1 cellular context compared by ENCODE assay signal in the genomic region with DNA sequence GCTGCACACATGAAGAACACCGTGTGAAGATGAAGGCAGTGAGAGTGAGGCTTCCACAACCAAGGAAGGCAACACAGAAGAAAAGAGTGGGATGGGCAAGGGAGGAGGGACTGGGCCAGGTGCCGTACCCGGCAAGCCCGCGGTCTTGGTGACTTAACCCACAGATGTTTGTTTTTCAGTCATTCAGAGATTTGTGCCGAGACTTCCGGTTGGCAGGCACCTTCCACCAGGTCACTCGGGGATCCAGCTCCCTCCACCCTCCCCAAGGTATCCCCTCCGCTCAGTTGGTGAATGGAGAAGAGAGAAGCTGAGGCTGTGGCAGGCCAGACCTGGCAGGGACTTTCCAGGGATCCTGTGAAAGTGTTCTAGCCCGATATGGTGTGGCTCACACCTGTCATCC.
TF ChIP-seq lines count a peak whose summit lies in the region.

No MANE protein-coding gene starts in this region.

TF ChIP-seq in GM12878, 131 proteins besides CTCF, POLR2A, EP300 and RAD21:
- no peak for TF ChIP-seq YY1 (IDR thresholded peaks at IDR 0.05; ENCODE audit: low read depth, low read length)
- TF ChIP-seq, protein P1, sequence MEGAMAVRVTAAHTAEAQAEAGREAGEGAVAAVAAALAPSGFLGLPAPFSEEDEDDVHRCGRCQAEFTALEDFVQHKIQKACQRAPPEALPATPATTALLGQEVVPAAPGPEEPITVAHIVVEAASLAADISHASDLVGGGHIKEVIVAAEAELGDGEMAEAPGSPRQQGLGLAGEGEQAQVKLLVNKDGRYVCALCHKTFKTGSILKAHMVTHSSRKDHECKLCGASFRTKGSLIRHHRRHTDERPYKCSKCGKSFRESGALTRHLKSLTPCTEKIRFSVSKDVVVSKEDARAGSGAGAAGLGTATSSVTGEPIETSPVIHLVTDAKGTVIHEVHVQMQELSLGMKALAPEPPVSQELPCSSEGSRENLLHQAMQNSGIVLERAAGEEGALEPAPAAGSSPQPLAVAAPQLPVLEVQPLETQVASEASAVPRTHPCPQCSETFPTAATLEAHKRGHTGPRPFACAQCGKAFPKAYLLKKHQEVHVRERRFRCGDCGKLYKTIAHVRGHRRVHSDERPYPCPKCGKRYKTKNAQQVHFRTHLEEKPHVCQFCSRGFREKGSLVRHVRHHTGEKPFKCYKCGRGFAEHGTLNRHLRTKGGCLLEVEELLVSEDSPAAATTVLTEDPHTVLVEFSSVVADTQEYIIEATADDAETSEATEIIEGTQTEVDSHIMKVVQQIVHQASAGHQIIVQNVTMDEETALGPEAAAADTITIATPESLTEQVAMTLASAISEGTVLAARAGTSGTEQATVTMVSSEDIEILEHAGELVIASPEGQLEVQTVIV (IDR thresholded peaks at IDR 0.05; ENCODE audit: borderline replicate concordance, partially characterized antibody), result no peak
- no peak for TF ChIP-seq KLF5 (IDR thresholded peaks at IDR 0.05; ENCODE audit: partially characterized antibody)
- TF ChIP-seq SP1 (IDR thresholded peaks at IDR 0.05; ENCODE audit: low read depth, low read length), result no peak
- TF ChIP-seq, protein P2, sequence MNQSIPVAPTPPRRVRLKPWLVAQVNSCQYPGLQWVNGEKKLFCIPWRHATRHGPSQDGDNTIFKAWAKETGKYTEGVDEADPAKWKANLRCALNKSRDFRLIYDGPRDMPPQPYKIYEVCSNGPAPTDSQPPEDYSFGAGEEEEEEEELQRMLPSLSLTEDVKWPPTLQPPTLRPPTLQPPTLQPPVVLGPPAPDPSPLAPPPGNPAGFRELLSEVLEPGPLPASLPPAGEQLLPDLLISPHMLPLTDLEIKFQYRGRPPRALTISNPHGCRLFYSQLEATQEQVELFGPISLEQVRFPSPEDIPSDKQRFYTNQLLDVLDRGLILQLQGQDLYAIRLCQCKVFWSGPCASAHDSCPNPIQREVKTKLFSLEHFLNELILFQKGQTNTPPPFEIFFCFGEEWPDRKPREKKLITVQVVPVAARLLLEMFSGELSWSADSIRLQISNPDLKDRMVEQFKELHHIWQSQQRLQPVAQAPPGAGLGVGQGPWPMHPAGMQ (IDR thresholded peaks at IDR 0.05; ENCODE audit: borderline replicate concordance), result no peak
- TF ChIP-seq ZNF384 (IDR thresholded peaks at IDR 0.05; ENCODE audit: borderline replicate concordance, low read depth, low read length), result no peak
- TF ChIP-seq, protein P3, sequence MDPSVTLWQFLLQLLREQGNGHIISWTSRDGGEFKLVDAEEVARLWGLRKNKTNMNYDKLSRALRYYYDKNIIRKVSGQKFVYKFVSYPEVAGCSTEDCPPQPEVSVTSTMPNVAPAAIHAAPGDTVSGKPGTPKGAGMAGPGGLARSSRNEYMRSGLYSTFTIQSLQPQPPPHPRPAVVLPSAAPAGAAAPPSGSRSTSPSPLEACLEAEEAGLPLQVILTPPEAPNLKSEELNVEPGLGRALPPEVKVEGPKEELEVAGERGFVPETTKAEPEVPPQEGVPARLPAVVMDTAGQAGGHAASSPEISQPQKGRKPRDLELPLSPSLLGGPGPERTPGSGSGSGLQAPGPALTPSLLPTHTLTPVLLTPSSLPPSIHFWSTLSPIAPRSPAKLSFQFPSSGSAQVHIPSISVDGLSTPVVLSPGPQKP (IDR thresholded peaks at IDR 0.05; ENCODE audit: low read depth, low read length), result no peak
- TF ChIP-seq, protein P4, sequence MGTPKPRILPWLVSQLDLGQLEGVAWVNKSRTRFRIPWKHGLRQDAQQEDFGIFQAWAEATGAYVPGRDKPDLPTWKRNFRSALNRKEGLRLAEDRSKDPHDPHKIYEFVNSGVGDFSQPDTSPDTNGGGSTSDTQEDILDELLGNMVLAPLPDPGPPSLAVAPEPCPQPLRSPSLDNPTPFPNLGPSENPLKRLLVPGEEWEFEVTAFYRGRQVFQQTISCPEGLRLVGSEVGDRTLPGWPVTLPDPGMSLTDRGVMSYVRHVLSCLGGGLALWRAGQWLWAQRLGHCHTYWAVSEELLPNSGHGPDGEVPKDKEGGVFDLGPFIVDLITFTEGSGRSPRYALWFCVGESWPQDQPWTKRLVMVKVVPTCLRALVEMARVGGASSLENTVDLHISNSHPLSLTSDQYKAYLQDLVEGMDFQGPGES (IDR thresholded peaks at IDR 0.05), result no peak
- TF ChIP-seq FOXM1 (IDR thresholded peaks at IDR 0.05; ENCODE audit: low read depth, low read length), result no peak
- TF ChIP-seq TBL1XR1 (IDR thresholded peaks at IDR 0.05; ENCODE audit: low read depth, low read length), result no peak
- no peak for TF ChIP-seq MTA2 (IDR thresholded peaks at IDR 0.05; ENCODE audit: low read depth)
- no peak for TF ChIP-seq MXI1 (IDR thresholded peaks at IDR 0.05; ENCODE audit: low read depth, low read length)
- peak; percentile 36 for TF ChIP-seq IKZF1 (conservative IDR thresholded peaks at IDR 0.05)
- no peak for TF ChIP-seq SRF (IDR thresholded peaks at IDR 0.05; ENCODE audit: low read depth in 2 of 2, low read length in 2 of 2)
- TF ChIP-seq IKZF2 (IDR thresholded peaks at IDR 0.05), result 0 out of 4 replicates have a peak, but pooled peaks of 1 of the 2 experiments have one; percentile 40
- TF ChIP-seq, protein P5, sequence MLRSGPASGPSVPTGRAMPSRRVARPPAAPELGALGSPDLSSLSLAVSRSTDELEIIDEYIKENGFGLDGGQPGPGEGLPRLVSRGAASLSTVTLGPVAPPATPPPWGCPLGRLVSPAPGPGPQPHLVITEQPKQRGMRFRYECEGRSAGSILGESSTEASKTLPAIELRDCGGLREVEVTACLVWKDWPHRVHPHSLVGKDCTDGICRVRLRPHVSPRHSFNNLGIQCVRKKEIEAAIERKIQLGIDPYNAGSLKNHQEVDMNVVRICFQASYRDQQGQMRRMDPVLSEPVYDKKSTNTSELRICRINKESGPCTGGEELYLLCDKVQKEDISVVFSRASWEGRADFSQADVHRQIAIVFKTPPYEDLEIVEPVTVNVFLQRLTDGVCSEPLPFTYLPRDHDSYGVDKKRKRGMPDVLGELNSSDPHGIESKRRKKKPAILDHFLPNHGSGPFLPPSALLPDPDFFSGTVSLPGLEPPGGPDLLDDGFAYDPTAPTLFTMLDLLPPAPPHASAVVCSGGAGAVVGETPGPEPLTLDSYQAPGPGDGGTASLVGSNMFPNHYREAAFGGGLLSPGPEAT (IDR thresholded peaks at IDR 0.05; ENCODE audit: low read depth), result peak; percentile 34; the same call in 1 of the 2 replicates
- TF ChIP-seq EED (IDR thresholded peaks at IDR 0.05; ENCODE audit: low read depth), result peak; percentile 16; the same call in 1 of the 2 replicates
- peak; percentile 49 for TF ChIP-seq RELA (IDR thresholded peaks at IDR 0.05; ENCODE audit: borderline replicate concordance, partially characterized antibody)
- no peak for TF ChIP-seq ZBED1 (IDR thresholded peaks at IDR 0.05; ENCODE audit: borderline replicate concordance)
- 0 out of 2 replicates have a peak, but pooled peaks have one; percentile 29 for TF ChIP-seq TCF12 (IDR thresholded peaks at IDR 0.05; ENCODE audit: low read depth, low read length)
- TF ChIP-seq CREB1 (IDR thresholded peaks at IDR 0.05; ENCODE audit: low read depth), result no peak
- TF ChIP-seq, protein P6, sequence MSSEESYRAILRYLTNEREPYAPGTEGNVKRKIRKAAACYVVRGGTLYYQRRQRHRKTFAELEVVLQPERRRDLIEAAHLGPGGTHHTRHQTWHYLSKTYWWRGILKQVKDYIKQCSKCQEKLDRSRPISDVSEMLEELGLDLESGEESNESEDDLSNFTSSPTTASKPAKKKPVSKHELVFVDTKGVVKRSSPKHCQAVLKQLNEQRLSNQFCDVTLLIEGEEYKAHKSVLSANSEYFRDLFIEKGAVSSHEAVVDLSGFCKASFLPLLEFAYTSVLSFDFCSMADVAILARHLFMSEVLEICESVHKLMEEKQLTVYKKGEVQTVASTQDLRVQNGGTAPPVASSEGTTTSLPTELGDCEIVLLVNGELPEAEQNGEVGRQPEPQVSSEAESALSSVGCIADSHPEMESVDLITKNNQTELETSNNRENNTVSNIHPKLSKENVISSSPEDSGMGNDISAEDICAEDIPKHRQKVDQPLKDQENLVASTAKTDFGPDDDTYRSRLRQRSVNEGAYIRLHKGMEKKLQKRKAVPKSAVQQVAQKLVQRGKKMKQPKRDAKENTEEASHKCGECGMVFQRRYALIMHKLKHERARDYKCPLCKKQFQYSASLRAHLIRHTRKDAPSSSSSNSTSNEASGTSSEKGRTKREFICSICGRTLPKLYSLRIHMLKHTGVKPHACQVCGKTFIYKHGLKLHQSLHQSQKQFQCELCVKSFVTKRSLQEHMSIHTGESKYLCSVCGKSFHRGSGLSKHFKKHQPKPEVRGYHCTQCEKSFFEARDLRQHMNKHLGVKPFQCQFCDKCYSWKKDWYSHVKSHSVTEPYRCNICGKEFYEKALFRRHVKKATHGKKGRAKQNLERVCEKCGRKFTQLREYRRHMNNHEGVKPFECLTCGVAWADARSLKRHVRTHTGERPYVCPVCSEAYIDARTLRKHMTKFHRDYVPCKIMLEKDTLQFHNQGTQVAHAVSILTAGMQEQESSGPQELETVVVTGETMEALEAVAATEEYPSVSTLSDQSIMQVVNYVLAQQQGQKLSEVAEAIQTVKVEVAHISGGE (CRISPR knock-in tag; IDR thresholded peaks at IDR 0.05), result no peak
- TF ChIP-seq TCF3 (IDR thresholded peaks at IDR 0.05; ENCODE audit: borderline replicate concordance, insufficient read depth, low read depth, low read length), result no peak
- TF ChIP-seq, protein P7, sequence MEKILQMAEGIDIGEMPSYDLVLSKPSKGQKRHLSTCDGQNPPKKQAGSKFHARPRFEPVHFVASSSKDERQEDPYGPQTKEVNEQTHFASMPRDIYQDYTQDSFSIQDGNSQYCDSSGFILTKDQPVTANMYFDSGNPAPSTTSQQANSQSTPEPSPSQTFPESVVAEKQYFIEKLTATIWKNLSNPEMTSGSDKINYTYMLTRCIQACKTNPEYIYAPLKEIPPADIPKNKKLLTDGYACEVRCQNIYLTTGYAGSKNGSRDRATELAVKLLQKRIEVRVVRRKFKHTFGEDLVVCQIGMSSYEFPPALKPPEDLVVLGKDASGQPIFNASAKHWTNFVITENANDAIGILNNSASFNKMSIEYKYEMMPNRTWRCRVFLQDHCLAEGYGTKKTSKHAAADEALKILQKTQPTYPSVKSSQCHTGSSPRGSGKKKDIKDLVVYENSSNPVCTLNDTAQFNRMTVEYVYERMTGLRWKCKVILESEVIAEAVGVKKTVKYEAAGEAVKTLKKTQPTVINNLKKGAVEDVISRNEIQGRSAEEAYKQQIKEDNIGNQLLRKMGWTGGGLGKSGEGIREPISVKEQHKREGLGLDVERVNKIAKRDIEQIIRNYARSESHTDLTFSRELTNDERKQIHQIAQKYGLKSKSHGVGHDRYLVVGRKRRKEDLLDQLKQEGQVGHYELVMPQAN (conservative IDR thresholded peaks at IDR 0.05), result no peak
- TF ChIP-seq, protein P8, sequence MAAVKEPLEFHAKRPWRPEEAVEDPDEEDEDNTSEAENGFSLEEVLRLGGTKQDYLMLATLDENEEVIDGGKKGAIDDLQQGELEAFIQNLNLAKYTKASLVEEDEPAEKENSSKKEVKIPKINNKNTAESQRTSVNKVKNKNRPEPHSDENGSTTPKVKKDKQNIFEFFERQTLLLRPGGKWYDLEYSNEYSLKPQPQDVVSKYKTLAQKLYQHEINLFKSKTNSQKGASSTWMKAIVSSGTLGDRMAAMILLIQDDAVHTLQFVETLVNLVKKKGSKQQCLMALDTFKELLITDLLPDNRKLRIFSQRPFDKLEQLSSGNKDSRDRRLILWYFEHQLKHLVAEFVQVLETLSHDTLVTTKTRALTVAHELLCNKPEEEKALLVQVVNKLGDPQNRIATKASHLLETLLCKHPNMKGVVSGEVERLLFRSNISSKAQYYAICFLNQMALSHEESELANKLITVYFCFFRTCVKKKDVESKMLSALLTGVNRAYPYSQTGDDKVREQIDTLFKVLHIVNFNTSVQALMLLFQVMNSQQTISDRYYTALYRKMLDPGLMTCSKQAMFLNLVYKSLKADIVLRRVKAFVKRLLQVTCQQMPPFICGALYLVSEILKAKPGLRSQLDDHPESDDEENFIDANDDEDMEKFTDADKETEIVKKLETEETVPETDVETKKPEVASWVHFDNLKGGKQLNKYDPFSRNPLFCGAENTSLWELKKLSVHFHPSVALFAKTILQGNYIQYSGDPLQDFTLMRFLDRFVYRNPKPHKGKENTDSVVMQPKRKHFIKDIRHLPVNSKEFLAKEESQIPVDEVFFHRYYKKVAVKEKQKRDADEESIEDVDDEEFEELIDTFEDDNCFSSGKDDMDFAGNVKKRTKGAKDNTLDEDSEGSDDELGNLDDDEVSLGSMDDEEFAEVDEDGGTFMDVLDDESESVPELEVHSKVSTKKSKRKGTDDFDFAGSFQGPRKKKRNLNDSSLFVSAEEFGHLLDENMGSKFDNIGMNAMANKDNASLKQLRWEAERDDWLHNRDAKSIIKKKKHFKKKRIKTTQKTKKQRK (IDR thresholded peaks at IDR 0.05; ENCODE audit: low read depth, low read length), result no peak
- no peak for TF ChIP-seq HDAC6 (IDR thresholded peaks at IDR 0.05; ENCODE audit: unreplicated experiment)
